9 cellular contexts compared by ENCODE assay signal in the genomic region with DNA sequence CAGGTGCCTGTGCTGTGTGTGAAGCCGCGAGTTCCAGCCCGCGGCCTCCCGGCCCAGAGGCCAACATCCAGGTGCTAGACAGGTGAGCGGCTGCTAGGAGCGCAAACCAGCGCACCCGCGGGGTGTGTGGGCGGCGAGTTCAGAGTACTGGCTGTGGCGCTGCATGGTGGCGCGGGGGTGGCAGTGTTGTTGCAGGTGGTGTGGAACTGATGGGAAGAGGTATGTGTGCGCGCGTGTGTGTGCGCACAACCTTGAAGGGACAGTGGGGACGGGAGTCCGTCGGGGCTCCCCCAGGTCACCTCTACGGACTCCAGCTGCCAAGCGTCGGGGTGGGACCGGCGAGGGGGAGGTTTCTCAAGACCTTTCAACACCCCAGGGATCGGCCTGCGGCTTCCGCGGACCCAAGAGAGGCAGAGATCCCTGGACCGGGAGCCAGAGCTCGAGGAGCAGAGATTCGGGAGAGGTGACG. TPM values are rescaled to one million over a fixed set of nuclear protein-coding genes. Genes with fewer than 3 reads are reported as not detected.
DNase-seq lines count a peak whose midpoint lies in the region; ATAC-seq, FAIRE-seq and TF ChIP-seq lines count a peak whose summit lies in the region.
"Had no signal": no experiment of that assay in that cellular context is flagged by ENCODE, and none has a peak within 500 bp of the region (broad histone marks: within the 10 kb centered on the region; RNA-seq: fewer than 3 reads in every experiment).

No MANE protein-coding gene starts in this region.

- H3K14ac ChIP-seq in H1 (ENCODE audit: insufficient read length) = no peak overlapping the region

- no peak for TF ChIP-seq RAD21 in H1 (IDR thresholded peaks at IDR 0.05 in 1 of 2, conservative IDR thresholded peaks at IDR 0.05 in 1 of 2; ENCODE audit: low read depth in 2 of 2, low read length in 2 of 2)

- H2AFZ ChIP-seq in H1 (ENCODE audit: low read length) = no peak overlapping the region

- H3K27ac ChIP-seq in SK-N-MC (no peak overlapping the region), H1 (ENCODE audit: low read depth, low read length) (no peak overlapping the region)

- H2BK120ac ChIP-seq in H1 (replicated peaks; ENCODE audit: low read depth, low read length) = no peak overlapping the region

- ATAC-seq in HG03045 (IDR thresholded peaks at IDR 0.05; ENCODE audit: unreplicated experiment) = no peak
- no peak for ATAC-seq in GM18909 (IDR thresholded peaks at IDR 0.05; ENCODE audit: poor library complexity, unreplicated experiment)
- ATAC-seq in GM18505 (IDR thresholded peaks at IDR 0.05; ENCODE audit: unreplicated experiment) = no peak

- peak overlapping the region; percentile 81 to 88 for H3K4me2 ChIP-seq in H1 (ENCODE audit: insufficient read depth in 1 of 2, low read depth in 2 of 2, low read length in 2 of 2)

- DNase-seq in D341Med (ENCODE audit: low spot score) (peak; percentile 46), SK-N-MC (ENCODE audit: low read depth, low spot score) (no peak), H1 (ENCODE audit: low read depth in 1 of 2, low spot score in 2 of 2) (no peak), retina (peak; percentile 50), SKM-1 (lab: John Stamatoyannopoulos, UW; ENCODE audit: unreplicated experiment) (no peak)

- 4% methylated on average over 29 of the region's 35 CpGs; no CpG with 5 or more reads in 1 of the 2 experiments for WGBS in H1 (ENCODE audit: extremely low coverage in 1 of 2, insufficient coverage in 1 of 2, insufficient read length in 1 of 2, insufficient replicate concordance in 2 of 2, low coverage in 1 of 2, low lambda C conversion rate in 2 of 2, missing lambda C conversion rate in 1 of 2), 2 experiments

- no peak for TF ChIP-seq EP300 in H1 (IDR thresholded peaks at IDR 0.05; ENCODE audit: borderline replicate concordance in 1 of 2, low read depth in 2 of 2, low read length in 2 of 2)

- no peak overlapping the region for H4K91ac ChIP-seq in H1 (replicated peaks; ENCODE audit: insufficient read length, low read length)

- no peak overlapping the region for H2BK12ac ChIP-seq in H1 (ENCODE audit: low read depth, low read length)

- H3K9ac ChIP-seq in SK-N-MC (ENCODE audit: insufficient read length) (no peak overlapping the region), H1 (replicated peaks in 1 of 4; ENCODE audit: extremely low read depth in 1 of 4, low read depth in 3 of 4, low read length in 3 of 4) (no peak overlapping the region)

- H3K36me3 ChIP-seq in SK-N-MC (ENCODE audit: insufficient read depth, low read length) = no peaks in the 10 kb centered on the region
- no peaks in the 10 kb centered on the region; a peak in 1 of 8 replicates for H3K36me3 ChIP-seq in H1 (ENCODE audit: control insufficient read depth in 2 of 4, insufficient read depth in 4 of 4, low read length in 3 of 4)

- H3K9me3 ChIP-seq in SK-N-MC (ENCODE audit: low read depth, low read length) (no peaks in the 10 kb centered on the region), H1 (ENCODE audit: insufficient read depth in 2 of 2, low read depth in 1 of 2, low read length in 1 of 2) (no peaks in the 10 kb centered on the region)

- H3K27me3 ChIP-seq in H1 (replicated peaks in 1 of 4; ENCODE audit: control insufficient read depth in 3 of 4, extremely low read depth in 1 of 4, insufficient read depth in 3 of 4, low read length in 3 of 4) = peaks cover 89 to 100% (median 99%) of the 10 kb centered on the region in 4 experiments

- peaks cover 17% of the 10 kb centered on the region; the same call in 1 of the 2 replicates for H3K23me2 ChIP-seq in H1 (ENCODE audit: low read depth, low read length)

- H4K8ac ChIP-seq in H1 (ENCODE audit: extremely low read depth, insufficient read depth, low read length) = peak overlapping the region; percentile 61; the same call in 1 of the 2 replicates

- CTCF ChIA-PET in H1 (lab: Charles Lee; ENCODE audit: partially characterized antibody) = interaction anchor here (1.2 to 35.6 kb wide), 11 partner anchors 9 to 87 kb away, joined by 3 to 1068 read pairs (median 16); a partner anchor contains a TSS

- POLR2A ChIA-PET in H1 (lab: Charles Lee; ENCODE audit: partially characterized antibody) = interaction anchor here (0.9 to 2.5 kb wide), 4 partner anchors 9 to 38 kb away, joined by 3 to 9 read pairs (median 5); no protein-coding TSS in a partner anchor

- H3K4me3 ChIP-seq in SK-N-MC = peak overlapping the region; percentile 74
- H3K4me3 ChIP-seq in H1 (ENCODE audit: extremely low read depth in 1 of 4, insufficient read depth in 2 of 4, low read depth in 3 of 4, low read length in 4 of 4) = peak overlapping the region; percentile 22 to 64 (median 44); a peak in 7 of 8 replicates

- peaks cover 5 to 26% of the 10 kb centered on the region in 2 experiments for H4K20me1 ChIP-seq in H1 (replicated peaks in 1 of 2; ENCODE audit: control insufficient read depth in 1 of 2, insufficient read depth in 2 of 2, low read length in 2 of 2)

- no peak overlapping the region for H3K23ac ChIP-seq in H1 (ENCODE audit: insufficient read length)

- H3K18ac ChIP-seq in H1 (ENCODE audit: extremely low read depth, low read length) = peak overlapping the region; percentile 75

- TF ChIP-seq CTCF in H1 (IDR thresholded peaks at IDR 0.05; ENCODE audit: control extremely low read depth in 1 of 3, insufficient read depth in 1 of 3, low read depth in 1 of 3, low read length in 3 of 3) = no peak

- no peak overlapping the region for H2BK20ac ChIP-seq in H1 (ENCODE audit: low read length)

- H2BK5ac ChIP-seq in H1 (ENCODE audit: low read depth, low read length) = no peak overlapping the region

- no peak overlapping the region for H4K5ac ChIP-seq in H1 (ENCODE audit: insufficient read length, low read depth, low read length)

- H2BK15ac ChIP-seq in H1 (ENCODE audit: low read length) = peak overlapping the region; percentile 88; the same call in 1 of the 2 replicates

- no peak overlapping the region for H3K56ac ChIP-seq in H1 (replicated peaks; ENCODE audit: insufficient read length, low read depth, low read length)

- no peaks in the 10 kb centered on the region for H3K79me1 ChIP-seq in H1 (ENCODE audit: low read depth, low read length)

- no peak overlapping the region for H3K4ac ChIP-seq in H1 (replicated peaks; ENCODE audit: insufficient read length, low read depth, low read length)

- no peak for FAIRE-seq in H1 (lab: Jason Lieb, UNC)
- FAIRE-seq: GM18507 had no signal

- H3K4me1 ChIP-seq in H1 (replicated peaks in 1 of 4; ENCODE audit: control insufficient read depth in 3 of 4, insufficient read depth in 4 of 4, low read length in 3 of 4) = peaks cover 14 to 49% (median 42%) of the 10 kb centered on the region in 4 experiments

- TF ChIP-seq POLR2A in H1 (IDR thresholded peaks at IDR 0.05; ENCODE audit: control extremely low read depth in 1 of 2, low read depth in 2 of 2, low read length in 2 of 2) (no peak), GM18505 (IDR thresholded peaks at IDR 0.05; ENCODE audit: borderline replicate concordance, extremely low read depth, insufficient read depth, insufficient read length) (no peak)

- 0 out of 2 replicates have a peak overlapping the region, but pooled peaks have one; percentile 68 for H2AK5ac ChIP-seq in H1 (ENCODE audit: low read depth, low read length)

- no peaks in the 10 kb centered on the region for H3K79me2 ChIP-seq in H1 (ENCODE audit: control insufficient read depth in 1 of 2, insufficient read depth in 2 of 2, low read length in 2 of 2)

TF ChIP-seq in H1, 55 proteins besides CTCF, POLR2A, EP300 and RAD21:
- TF ChIP-seq EGR1 (IDR thresholded peaks at IDR 0.05; ENCODE audit: borderline replicate concordance, low read depth, low read length) (peak; percentile 6; the same call in 1 of the 2 replicates), TBP (IDR thresholded peaks at IDR 0.05; ENCODE audit: low read depth, low read length) (no peak), TEAD4 (IDR thresholded peaks at IDR 0.05; ENCODE audit: low read depth, low read length) (no peak), PHF8 (conservative IDR thresholded peaks at IDR 0.05; ENCODE audit: low read depth, low read length) (no peak), NANOG (IDR thresholded peaks at IDR 0.05; ENCODE audit: insufficient read depth, low read depth, low read length, poor library complexity, severe bottlenecking) (no peak), RNF2 (IDR thresholded peaks at IDR 0.05; ENCODE audit: borderline replicate concordance, low read depth, low read length, missing control alignments, poor library complexity, severe bottlenecking) (no peak), BACH1 (IDR thresholded peaks at IDR 0.05; ENCODE audit: low read length) (no peak), KDM4A (IDR thresholded peaks at IDR 0.05; ENCODE audit: low read depth, low read length, severe bottlenecking) (peak; percentile 58), SUZ12 (IDR thresholded peaks at IDR 0.05; ENCODE audit: low read length) (peak; percentile 97), SRF (IDR thresholded peaks at IDR 0.05; ENCODE audit: low read depth, low read length) (no peak), EZH2 (IDR thresholded peaks at IDR 0.05; ENCODE audit: low read depth, low read length, severe bottlenecking) (peak; percentile 99), POLR2AphosphoS5 (IDR thresholded peaks at IDR 0.05; ENCODE audit: low read depth, low read length) (no peak), TAF7 (optimal IDR thresholded peaks at IDR 0.05; ENCODE audit: borderline replicate concordance, low read depth, low read length) (no peak)

RNA-seq across cellular contexts. Expression of gene DMBX1, which starts 0.4 kb away (rescaled TPM):
- total RNA-seq in H1 (2021; fragmentation: NEBNext Ultra II Directional; extraction: Animal tissue kit (Norgen Biotek cat#: 25700)) = 0.30 TPM in 1 of 2 replicates, not detected in the other
- 0.23 and 0.36 TPM in 2 replicates for polyA plus RNA-seq in H1 (2011; rRNA removed)
- 0.26 TPM for polyA plus RNA-seq in H1 (2011; cell fraction: cytosol; rRNA removed)
- polyA plus RNA-seq in H1 (2011; cell fraction: nucleus; rRNA removed) = 0.53 TPM
- 0.24 to 0.30 TPM (median 0.27 TPM) in 4 replicates for polyA plus RNA-seq in H1 (2012, experiment 1 of 2)
- polyA plus RNA-seq in H1 (2012, experiment 2 of 2) = 0.12 TPM
- polyA plus RNA-seq in H1 (2013, experiment 1 of 2) = 0.06 TPM
- 0.09 TPM for polyA plus RNA-seq in H1 (2013, experiment 2 of 2)
- 0.07 and 0.41 TPM in 2 replicates for polyA minus RNA-seq in H1 (2011; rRNA and poly(A)+ RNA removed)
- 0.51 TPM for polyA minus RNA-seq in H1 (2011; cell fraction: cytosol; rRNA and poly(A)+ RNA removed)
- polyA minus RNA-seq in H1 (2011; cell fraction: nucleus; rRNA and poly(A)+ RNA removed) = 0.20 TPM

Comparison
In these comparisons a context has a peak if more than half of its experiments do, and no peak if none do; other contexts are left out.
1. DNase-seq: peak in D341Med (single experiment) and retina (single experiment); none in SK-N-MC (single experiment), H1 (0 of 2) and SKM-1 (single experiment).